Comparison of ENCODE assay signal across 9 cellular contexts in genomic region chr1:90114521-90115141, GRCh38.
DNase-seq lines count a peak whose midpoint lies in the region; ATAC-seq and TF ChIP-seq lines count a peak whose summit lies in the region.
"Had no signal": no experiment of that assay in that cellular context is flagged by ENCODE, and none has a peak within 500 bp of the region (broad histone marks: within the 10 kb centered on the region; RNA-seq: fewer than 3 reads in every experiment).

No MANE protein-coding gene starts in this region.

- no peaks in the 10 kb centered on the region for H3K36me3 ChIP-seq in kidney epithelial cell (ENCODE audit: control insufficient read depth, insufficient read depth, low read length)
- H3K36me3 ChIP-seq: HAP-1 had no signal

- peak; percentile 48 for DNase-seq in AG20443 (ENCODE audit: low spot score)
- DNase-seq in GM20000 (ENCODE audit: low spot score) = peak; percentile 30
- peak; percentile 32 for DNase-seq in NCI-H2196 treated with DMSO at 0.1 percent for 48 hours (lab: John Stamatoyannopoulos, UW; ENCODE audit: unreplicated experiment)
- DNase-seq in amniotic epithelial cell (ENCODE audit: low read depth) = peak; percentile 52
- DNase-seq in kidney epithelial cell (ENCODE audit: low read depth) = peak; percentile 23
- no peak for DNase-seq in activated T-cell treated with anti-CD3 and anti-CD28 coated beads, Interleukin-2, amount 50 U/mL, for 1 hour

- peaks cover 2% of the 10 kb centered on the region for H3K27me3 ChIP-seq in kidney epithelial cell (ENCODE audit: control insufficient read depth, insufficient read depth, low read length)

- no peak overlapping the region for H3K4me3 ChIP-seq in kidney epithelial cell (ENCODE audit: low read depth, low read length)
- H3K4me3 ChIP-seq: HAP-1 had no signal

- TF ChIP-seq CTCF in GM20000 (IDR thresholded peaks at IDR 0.05; ENCODE audit: extremely low read depth, missing control alignments) (peak; percentile 34), kidney epithelial cell (IDR thresholded peaks at IDR 0.05; ENCODE audit: insufficient read depth, low read length, poor library complexity, severe bottlenecking) (peak; percentile 73)

- ATAC-seq in HG03469 (IDR thresholded peaks at IDR 0.05; ENCODE audit: unreplicated experiment) (no peak), HG02970 (IDR thresholded peaks at IDR 0.05; ENCODE audit: low FRiP score, unreplicated experiment) (no peak)
